In the genomic region with DNA sequence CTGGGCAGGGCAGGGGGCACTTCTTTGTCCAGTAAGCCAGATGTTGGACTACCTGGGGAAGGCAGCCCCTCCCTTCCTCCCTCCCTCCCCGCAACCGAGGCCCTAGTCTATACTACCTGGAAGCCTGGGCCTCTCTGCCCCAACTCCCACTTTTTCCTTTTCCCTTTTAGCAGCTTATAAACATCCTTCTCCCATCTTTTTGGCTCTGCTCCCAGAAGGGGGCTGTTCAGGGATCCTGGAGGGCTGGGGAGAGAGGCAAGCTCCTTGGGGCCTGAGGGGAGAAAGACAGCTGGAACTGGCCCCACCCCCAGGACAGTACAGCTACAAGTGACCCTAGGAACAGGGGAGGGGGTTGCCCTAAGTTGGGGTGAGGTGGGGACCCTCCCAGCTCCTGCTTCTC, we compare ENCODE assay signal across 14 cellular contexts. TPM values are rescaled to one million over a fixed set of nuclear protein-coding genes. Genes with fewer than 3 reads are reported as not detected.
DNase-seq lines count a peak whose midpoint lies in the region; ATAC-seq and TF ChIP-seq lines count a peak whose summit lies in the region.
"Had no signal": no experiment of that assay in that cellular context is flagged by ENCODE, and none has a peak within 500 bp of the region (broad histone marks: within the 10 kb centered on the region; RNA-seq: fewer than 3 reads in every experiment).

No MANE protein-coding gene starts in this region.

- H3K9me3 ChIP-seq in BLaER1 (no peaks in the 10 kb centered on the region), fibroblast of lung (ENCODE audit: control insufficient read depth, insufficient read depth, low read depth, low read length) (no peaks in the 10 kb centered on the region)
- H3K9me3 ChIP-seq: BE2C, colonic mucosa had no signal

- no peaks in the 10 kb centered on the region for H3K36me3 Mint-ChIP-seq in stimulated activated memory B cell treated with anti-CD40 and anti-IgM and Interleukin-4, amounts not matched to agents 10 μg/mL and 1 μg/mL and 100 μg/mL, for 72 hours
- H3K36me3 Mint-ChIP-seq: activated naive CD4-positive, alpha-beta T cell treated with anti-CD3 and anti-CD28 coated beads, Interleukin-2, amount 50 U/mL, for 24 hours; natural killer cell had no signal

- peaks cover 15% of the 10 kb centered on the region for H3K4me1 Mint-ChIP-seq in stimulated activated memory B cell treated with anti-CD40 and anti-IgM and Interleukin-4, amounts not matched to agents 10 μg/mL and 1 μg/mL and 100 μg/mL, for 72 hours

- H3K4me3 ChIP-seq in BLaER1 = no peak overlapping the region
- no peak overlapping the region for H3K4me3 ChIP-seq in fibroblast of lung (replicated peaks in 1 of 4; ENCODE audit: control extremely low read depth in 1 of 4, insufficient read depth in 1 of 4, low read depth in 3 of 4, low read length in 4 of 4)
- H3K4me3 ChIP-seq in skin epidermis = no peak overlapping the region
- H3K4me3 ChIP-seq: colonic mucosa had no signal

- no peak overlapping the region for H2AFZ ChIP-seq in fibroblast of lung (ENCODE audit: low read length)

- H3K27me3 Mint-ChIP-seq in stimulated activated memory B cell treated with anti-CD40 and anti-IgM and Interleukin-4, amounts not matched to agents 10 μg/mL and 1 μg/mL and 100 μg/mL, for 72 hours = peaks cover 52% of the 10 kb centered on the region

- no peak overlapping the region for H3K4me3 Mint-ChIP-seq in stimulated activated memory B cell treated with anti-CD40 and anti-IgM and Interleukin-4, amounts not matched to agents 10 μg/mL and 1 μg/mL and 100 μg/mL, for 72 hours
- H3K4me3 Mint-ChIP-seq: activated naive CD4-positive, alpha-beta T cell treated with anti-CD3 and anti-CD28 coated beads, Interleukin-2, amount 50 U/mL, for 24 hours; natural killer cell had no signal

- no peaks in the 10 kb centered on the region for H3K9me3 Mint-ChIP-seq in stimulated activated memory B cell treated with anti-CD40 and anti-IgM and Interleukin-4, amounts not matched to agents 10 μg/mL and 1 μg/mL and 100 μg/mL, for 72 hours
- H3K9me3 Mint-ChIP-seq: activated naive CD4-positive, alpha-beta T cell treated with anti-CD3 and anti-CD28 coated beads, Interleukin-2, amount 50 U/mL, for 24 hours; natural killer cell had no signal

- H3K9ac ChIP-seq in BLaER1 = peak overlapping the region; percentile 24; the same call in 1 of the 2 replicates
- no peak overlapping the region for H3K9ac ChIP-seq in fibroblast of lung (ENCODE audit: insufficient read depth, low read length)

- no peak for ATAC-seq in HG02973 (IDR thresholded peaks at IDR 0.05; ENCODE audit: unreplicated experiment)
- ATAC-seq in stimulated activated memory B cell treated with anti-CD40 and anti-IgM and Interleukin-4, amounts not matched to agents 10 μg/mL and 1 μg/mL and 100 μg/mL, for 72 hours = no peak
- ATAC-seq in GM21447 (IDR thresholded peaks at IDR 0.05; ENCODE audit: unreplicated experiment) = no peak
- ATAC-seq: natural killer cell had no signal

- no peak for TF ChIP-seq CTCF in fibroblast of lung (conservative IDR thresholded peaks at IDR 0.05 in 1 of 2, IDR thresholded peaks at IDR 0.05 in 1 of 2; ENCODE audit: low read depth in 1 of 2, low read length in 2 of 2)

- H3K4me2 ChIP-seq in BLaER1 (no peak overlapping the region), fibroblast of lung (ENCODE audit: extremely low read depth, insufficient read depth, low read length) (peak overlapping the region; percentile 90)

- H3K27ac Mint-ChIP-seq in stimulated activated memory B cell treated with anti-CD40 and anti-IgM and Interleukin-4, amounts not matched to agents 10 μg/mL and 1 μg/mL and 100 μg/mL, for 72 hours = no peak overlapping the region
- H3K27ac Mint-ChIP-seq: activated naive CD4-positive, alpha-beta T cell treated with anti-CD3 and anti-CD28 coated beads, Interleukin-2, amount 50 U/mL, for 24 hours; natural killer cell had no signal

- DNase-seq in NCI-H2171 (lab: John Stamatoyannopoulos, UW) (peak; percentile 27), fibroblast of lung (ENCODE audit: low read depth in 2 of 2) (peak in 1 of 2 donors; percentile 27), dermis blood vessel endothelial cell (no peak)
- DNase-seq: BE2C, colonic mucosa, foreskin melanocyte, natural killer cell, NCI-H446 treated with DMSO at 0.1 percent for 48 hours had no signal

- H4K20me1 ChIP-seq in BLaER1 (peaks cover 99% of the 10 kb centered on the region), fibroblast of lung (ENCODE audit: control insufficient read depth, extremely low read depth, insufficient read depth, low read length) (no peaks in the 10 kb centered on the region)

- peaks cover 68% of the 10 kb centered on the region for H3K79me2 ChIP-seq in fibroblast of lung (ENCODE audit: control insufficient read depth, insufficient read depth, low read length)

- peaks cover 5% of the 10 kb centered on the region; the same call in 1 of the 2 replicates for H3K36me3 ChIP-seq in BLaER1
- H3K36me3 ChIP-seq in fibroblast of lung (ENCODE audit: control insufficient read depth, insufficient read depth, low read length) = peaks cover 2% of the 10 kb centered on the region
- H3K36me3 ChIP-seq: BE2C, colonic mucosa had no signal

- H3K4me1 ChIP-seq in BLaER1 = peaks cover 85% of the 10 kb centered on the region
- H3K4me1 ChIP-seq in fibroblast of lung (ENCODE audit: control insufficient read depth, extremely low read depth, insufficient read depth, low read length) = peaks cover 62% of the 10 kb centered on the region

- no peaks in the 10 kb centered on the region for H3K27me3 ChIP-seq in BLaER1
- H3K27me3 ChIP-seq in fibroblast of lung (ENCODE audit: control insufficient read depth, insufficient read depth, low read length) = no peaks in the 10 kb centered on the region
- H3K27me3 ChIP-seq: BE2C, colonic mucosa had no signal

- H3K27ac ChIP-seq in BLaER1 (no peak overlapping the region), fibroblast of lung (ENCODE audit: insufficient read depth, low read length) (no peak overlapping the region), skin epidermis (peak overlapping the region in 14 of 21 experiments; percentile 45 to 95 (median 85))

RNA-seq across cellular contexts. Expression of gene LYL1, which starts 44.9 kb away (rescaled TPM):
- total RNA-seq in fibroblast of lung = under 0.01 and 1.2 TPM in 2 replicates
- 0.26 and 0.30 TPM in 2 replicates for polyA plus RNA-seq in fibroblast of lung
- 0.50 and 0.96 TPM in 2 replicates for polyA plus RNA-seq in fibroblast of lung (2012)
- polyA minus RNA-seq in fibroblast of lung (ENCODE audit: low replicate concordance) = 0.22 TPM in 1 of 2 replicates, not detected in the other
- 51.8 and 55.0 TPM in 2 replicates for total RNA-seq in dermis blood vessel endothelial cell

RNA-seq across cellular contexts. Expression of gene TRMT1, which starts 58.8 kb away (rescaled TPM):
- 20.3 and 21.8 TPM in 2 replicates for total RNA-seq in fibroblast of lung
- 12.2 and 17.9 TPM in 2 replicates for polyA plus RNA-seq in fibroblast of lung
- polyA plus RNA-seq in fibroblast of lung (2012) = 12.4 and 24.1 TPM in 2 replicates
- 24.9 and 36.2 TPM in 2 replicates for polyA minus RNA-seq in fibroblast of lung (ENCODE audit: low replicate concordance)
- 44.7 and 47.0 TPM in 2 replicates for total RNA-seq in dermis blood vessel endothelial cell

Comparison
In these comparisons a context has a peak if more than half of its experiments do, and no peak if none do; other contexts are left out.
1. H3K27ac ChIP-seq: peak in skin epidermis (14 of 21); none in BLaER1 (single experiment) and fibroblast of lung (single experiment).
2. RNA of gene LYL1, which starts 44.9 kb away (total RNA-seq): 51.8 to 55.0 TPM in dermis blood vessel endothelial cell; under 0.01 to 1.2 TPM in fibroblast of lung; every median in the first group is over 10 times any median in the second.